ENCODE assay signal across 8 cellular contexts in the genomic region with DNA sequence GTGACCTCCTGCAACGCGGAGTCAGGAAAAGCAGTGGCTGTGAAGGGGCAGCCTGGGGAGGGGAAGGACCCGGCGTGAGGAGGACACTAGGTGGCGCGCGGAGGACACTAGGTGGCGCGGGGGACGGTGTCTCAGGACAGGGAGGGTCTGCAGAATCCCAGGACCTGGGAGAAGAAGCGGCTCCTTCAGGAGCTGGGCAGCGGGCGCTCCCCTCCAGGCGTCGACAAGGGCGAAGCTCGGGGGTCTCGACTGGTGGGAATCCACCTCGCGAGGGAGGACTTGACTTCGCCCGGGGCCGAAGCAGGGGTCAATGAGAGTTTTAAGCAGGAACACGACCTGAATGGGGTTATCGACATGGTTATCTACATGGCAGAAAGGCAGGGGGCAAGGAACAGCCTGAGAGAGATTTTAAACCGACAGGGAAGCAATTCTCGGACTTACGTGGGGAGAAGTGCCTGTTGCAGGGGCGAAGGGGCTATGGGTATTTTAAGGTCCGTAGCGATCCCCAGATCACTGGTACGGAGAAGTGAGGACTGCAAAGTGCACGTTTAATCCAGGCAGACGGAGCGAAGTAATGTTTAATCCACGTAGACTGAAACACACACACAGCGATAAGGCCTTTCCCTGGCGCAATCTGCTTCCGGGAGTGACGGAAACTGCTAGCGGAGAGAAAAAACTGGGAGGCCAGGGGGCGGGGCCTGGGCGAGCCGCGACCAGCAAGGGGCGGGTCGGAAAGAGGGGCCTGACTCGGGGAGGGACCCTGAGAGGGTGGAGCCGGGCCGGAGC. TPM values are rescaled to one million over a fixed set of nuclear protein-coding genes. Genes with fewer than 3 reads are reported as not detected.
DNase-seq lines count a peak whose midpoint lies in the region; ATAC-seq and TF ChIP-seq lines count a peak whose summit lies in the region.

A gene (minus strand): TSS at position 648 of the 786 bp plus-strand sequence. CDS start 9,426 bp downstream, outside the sequence.

- H3K36me3 ChIP-seq in WERI-Rb-1 (peaks cover 10% of the 10 kb centered on the region), breast epithelium (no peaks in the 10 kb centered on the region), iPS-20b (ENCODE audit: insufficient read depth, low read depth, low read length) (peaks cover 11% of the 10 kb centered on the region)

- peak; percentile 40 for DNase-seq in AG04449 (ENCODE audit: low read depth, low spot score)
- peak; percentile 92 for DNase-seq in NCI-H2171 treated with DMSO at 0.1 percent for 48 hours (lab: John Stamatoyannopoulos, UW)
- DNase-seq in WERI-Rb-1, result peak; percentile 98
- peak; percentile 95 to 99 for DNase-seq in breast epithelium (ENCODE audit: low spot score in 2 of 2)

- peak; percentile 77 for TF ChIP-seq POLR2A in breast epithelium (IDR thresholded peaks at IDR 0.05)

- intact Hi-C loops in breast epithelium (cut with DNase I; ENCODE audit: low total_unique reads), result loop anchor here (5.0 kb wide), 1 partner anchor 93 kb away; no protein-coding TSS in a partner anchor

- POLR2A ChIA-PET in AG04449 (lab: Yijun Ruan, JAX), result no interaction called here

- CTCF ChIA-PET in AG04449 (lab: Yijun Ruan, JAX), result interaction anchor here (0.6 to 4.1 kb wide), 8 partner anchors 10 to 98 kb away, joined by 3 to 49 read pairs (median 4); a partner anchor contains a TSS

- peak within 1 kb of the TSS; percentile 89 for H3K27ac ChIP-seq in WERI-Rb-1
- H3K27ac ChIP-seq in breast epithelium, result peak within 1 kb of the TSS; percentile 91 to 97
- H3K27ac ChIP-seq in iPS-20b (ENCODE audit: low read length), result peak within 1 kb of the TSS; percentile 54
- H3K27ac ChIP-seq in skin epidermis, result peak within 1 kb of the TSS; percentile 68 to 97 (median 90)

- peaks cover 0 to 4% of the 10 kb centered on the region in 2 donors for H3K4me1 ChIP-seq in breast epithelium
- no peaks in the 10 kb centered on the region for H3K4me1 ChIP-seq in iPS-20b (ENCODE audit: insufficient read depth, low read length)

- TF ChIP-seq CTCF in AG04449 (IDR thresholded peaks at IDR 0.05; ENCODE audit: insufficient read depth, low read length, missing control alignments) (peak; percentile 91), WERI-Rb-1 (IDR thresholded peaks at IDR 0.05; ENCODE audit: low read depth, low read length) (peak; percentile 75), breast epithelium (IDR thresholded peaks at IDR 0.05) (peak; percentile 59 to 88 (median 88))

- no peaks in the 10 kb centered on the region for H3K27me3 ChIP-seq in WERI-Rb-1 (ENCODE audit: insufficient read depth, low read depth, severe bottlenecking)
- no peaks in the 10 kb centered on the region for H3K27me3 ChIP-seq in breast epithelium
- H3K27me3 ChIP-seq in iPS-20b (ENCODE audit: insufficient read depth, low read length), result no peaks in the 10 kb centered on the region

- ATAC-seq in GM18861 (IDR thresholded peaks at IDR 0.05; ENCODE audit: unreplicated experiment) (peak; percentile 78), HG03108 (IDR thresholded peaks at IDR 0.05; ENCODE audit: unreplicated experiment) (peak; percentile 91)

- peaks cover 2% of the 10 kb centered on the region for H3K9me3 ChIP-seq in WERI-Rb-1 (ENCODE audit: severe bottlenecking)
- H3K9me3 ChIP-seq in breast epithelium, result no peaks in the 10 kb centered on the region
- peaks cover 12% of the 10 kb centered on the region; the same call in 1 of the 2 replicates for H3K9me3 ChIP-seq in iPS-20b (ENCODE audit: insufficient read depth, low read depth, low read length)

- peak within 1 kb of the TSS; percentile 98 for H3K4me3 ChIP-seq in AG04449 (ENCODE audit: low read depth, low read length)
- peak within 1 kb of the TSS; percentile 100 for H3K4me3 ChIP-seq in WERI-Rb-1 (ENCODE audit: low read depth, low read length)
- peak within 1 kb of the TSS; percentile 73 to 95 (median 78) for H3K4me3 ChIP-seq in breast epithelium
- H3K4me3 ChIP-seq in iPS-20b (ENCODE audit: low read length), result peak within 1 kb of the TSS; percentile 89
- peak within 1 kb of the TSS; percentile 68 to 89 (median 83) for H3K4me3 ChIP-seq in skin epidermis

- peak within 1 kb of the TSS; percentile 93 for H3K9ac ChIP-seq in iPS-20b (ENCODE audit: low read depth, low read length)

RNA-seq across cellular contexts. Expression of the gene that starts here (rescaled TPM):
- total RNA-seq in breast epithelium, result 10 to 100 TPM in 1 of 3 donors, 1 to 10 TPM in 2; 5.8 to 14.0 (median 7.2) TPM

Comparison
In these comparisons a context has a peak if more than half of its experiments do, and no peak if none do; other contexts are left out.
1. Peak in every context shown above with its lines: DNase-seq, ATAC-seq, H3K4me3 ChIP-seq and H3K27ac ChIP-seq.
2. DNase-seq: peak in every context shown above with its lines; median percentile 98 in WERI-Rb-1; 97 in breast epithelium; 92 in NCI-H2171 treated with DMSO at 0.1 percent for 48 hours; 40 in AG04449.